1 cellular context compared by ENCODE assay signal in genomic region chr1:6603851-6604558, GRCh38.
TF ChIP-seq lines count a peak whose summit lies in the region.

No MANE protein-coding gene starts in this region.

TF ChIP-seq in HepG2, 621 proteins besides CTCF, POLR2A, EP300 and RAD21 (continued from another document and continues in another):
- TF ChIP-seq, protein P1, sequence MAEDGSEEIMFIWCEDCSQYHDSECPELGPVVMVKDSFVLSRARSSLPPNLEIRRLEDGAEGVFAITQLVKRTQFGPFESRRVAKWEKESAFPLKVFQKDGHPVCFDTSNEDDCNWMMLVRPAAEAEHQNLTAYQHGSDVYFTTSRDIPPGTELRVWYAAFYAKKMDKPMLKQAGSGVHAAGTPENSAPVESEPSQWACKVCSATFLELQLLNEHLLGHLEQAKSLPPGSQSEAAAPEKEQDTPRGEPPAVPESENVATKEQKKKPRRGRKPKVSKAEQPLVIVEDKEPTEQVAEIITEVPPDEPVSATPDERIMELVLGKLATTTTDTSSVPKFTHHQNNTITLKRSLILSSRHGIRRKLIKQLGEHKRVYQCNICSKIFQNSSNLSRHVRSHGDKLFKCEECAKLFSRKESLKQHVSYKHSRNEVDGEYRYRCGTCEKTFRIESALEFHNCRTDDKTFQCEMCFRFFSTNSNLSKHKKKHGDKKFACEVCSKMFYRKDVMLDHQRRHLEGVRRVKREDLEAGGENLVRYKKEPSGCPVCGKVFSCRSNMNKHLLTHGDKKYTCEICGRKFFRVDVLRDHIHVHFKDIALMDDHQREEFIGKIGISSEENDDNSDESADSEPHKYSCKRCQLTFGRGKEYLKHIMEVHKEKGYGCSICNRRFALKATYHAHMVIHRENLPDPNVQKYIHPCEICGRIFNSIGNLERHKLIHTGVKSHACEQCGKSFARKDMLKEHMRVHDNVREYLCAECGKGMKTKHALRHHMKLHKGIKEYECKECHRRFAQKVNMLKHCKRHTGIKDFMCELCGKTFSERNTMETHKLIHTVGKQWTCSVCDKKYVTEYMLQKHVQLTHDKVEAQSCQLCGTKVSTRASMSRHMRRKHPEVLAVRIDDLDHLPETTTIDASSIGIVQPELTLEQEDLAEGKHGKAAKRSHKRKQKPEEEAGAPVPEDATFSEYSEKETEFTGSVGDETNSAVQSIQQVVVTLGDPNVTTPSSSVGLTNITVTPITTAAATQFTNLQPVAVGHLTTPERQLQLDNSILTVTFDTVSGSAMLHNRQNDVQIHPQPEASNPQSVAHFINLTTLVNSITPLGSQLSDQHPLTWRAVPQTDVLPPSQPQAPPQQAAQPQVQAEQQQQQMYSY (CRISPR knock-in tag; IDR thresholded peaks at IDR 0.05) = peak; percentile 71
- TF ChIP-seq ZNF83 (CRISPR knock-in tag; IDR thresholded peaks at IDR 0.05; ENCODE audit: borderline replicate concordance) = no peak
- TF ChIP-seq GLMP (CRISPR knock-in tag; IDR thresholded peaks at IDR 0.05; ENCODE audit: borderline replicate concordance) = no peak
- peak; percentile 23 for TF ChIP-seq MED8 (CRISPR knock-in tag; IDR thresholded peaks at IDR 0.05; ENCODE audit: insufficient replicate concordance)
- no peak for TF ChIP-seq THAP7 (CRISPR knock-in tag; IDR thresholded peaks at IDR 0.05)
- TF ChIP-seq TEF (CRISPR knock-in tag; IDR thresholded peaks at IDR 0.05) = peak; percentile 54; the same call in 1 of the 2 replicates
- TF ChIP-seq ADNP (CRISPR knock-in tag; IDR thresholded peaks at IDR 0.05) = no peak
- no peak for TF ChIP-seq SMARCC2 (IDR thresholded peaks at IDR 0.05)
- no peak for TF ChIP-seq ZNF672 (CRISPR knock-in tag; IDR thresholded peaks at IDR 0.05)
- 0 out of 2 replicates have a peak, but pooled peaks have one; percentile 67 for TF ChIP-seq SSRP1 (CRISPR knock-in tag; IDR thresholded peaks at IDR 0.05)
- TF ChIP-seq, protein P2, sequence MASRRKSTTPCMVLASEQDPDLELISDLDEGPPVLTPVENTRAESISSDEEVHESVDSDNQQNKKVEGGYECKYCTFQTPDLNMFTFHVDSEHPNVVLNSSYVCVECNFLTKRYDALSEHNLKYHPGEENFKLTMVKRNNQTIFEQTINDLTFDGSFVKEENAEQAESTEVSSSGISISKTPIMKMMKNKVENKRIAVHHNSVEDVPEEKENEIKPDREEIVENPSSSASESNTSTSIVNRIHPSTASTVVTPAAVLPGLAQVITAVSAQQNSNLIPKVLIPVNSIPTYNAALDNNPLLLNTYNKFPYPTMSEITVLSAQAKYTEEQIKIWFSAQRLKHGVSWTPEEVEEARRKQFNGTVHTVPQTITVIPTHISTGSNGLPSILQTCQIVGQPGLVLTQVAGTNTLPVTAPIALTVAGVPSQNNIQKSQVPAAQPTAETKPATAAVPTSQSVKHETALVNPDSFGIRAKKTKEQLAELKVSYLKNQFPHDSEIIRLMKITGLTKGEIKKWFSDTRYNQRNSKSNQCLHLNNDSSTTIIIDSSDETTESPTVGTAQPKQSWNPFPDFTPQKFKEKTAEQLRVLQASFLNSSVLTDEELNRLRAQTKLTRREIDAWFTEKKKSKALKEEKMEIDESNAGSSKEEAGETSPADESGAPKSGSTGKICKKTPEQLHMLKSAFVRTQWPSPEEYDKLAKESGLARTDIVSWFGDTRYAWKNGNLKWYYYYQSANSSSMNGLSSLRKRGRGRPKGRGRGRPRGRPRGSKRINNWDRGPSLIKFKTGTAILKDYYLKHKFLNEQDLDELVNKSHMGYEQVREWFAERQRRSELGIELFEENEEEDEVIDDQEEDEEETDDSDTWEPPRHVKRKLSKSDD (CRISPR knock-in tag; IDR thresholded peaks at IDR 0.05; ENCODE audit: low read depth) = no peak
- TF ChIP-seq ZNF260 (CRISPR knock-in tag; IDR thresholded peaks at IDR 0.05; ENCODE audit: borderline replicate concordance, low read depth) = no peak
- 0 out of 2 replicates have a peak, but pooled peaks have one; percentile 47 for TF ChIP-seq ZNF354B (CRISPR knock-in tag; IDR thresholded peaks at IDR 0.05)
- peak; percentile 77; the same call in 1 of the 2 replicates for TF ChIP-seq ZNF124 (CRISPR knock-in tag; IDR thresholded peaks at IDR 0.05)
- TF ChIP-seq ZNF138 (CRISPR knock-in tag; IDR thresholded peaks at IDR 0.05; ENCODE audit: low read depth) = no peak
- TF ChIP-seq ZNF225 (CRISPR knock-in tag; IDR thresholded peaks at IDR 0.05) = no peak
- TF ChIP-seq ZNF777 (CRISPR knock-in tag; IDR thresholded peaks at IDR 0.05) = peak; percentile 54; the same call in 1 of the 2 replicates
- no peak for TF ChIP-seq THYN1 (CRISPR knock-in tag; IDR thresholded peaks at IDR 0.05; ENCODE audit: borderline replicate concordance, low read depth)
- TF ChIP-seq, protein P3, sequence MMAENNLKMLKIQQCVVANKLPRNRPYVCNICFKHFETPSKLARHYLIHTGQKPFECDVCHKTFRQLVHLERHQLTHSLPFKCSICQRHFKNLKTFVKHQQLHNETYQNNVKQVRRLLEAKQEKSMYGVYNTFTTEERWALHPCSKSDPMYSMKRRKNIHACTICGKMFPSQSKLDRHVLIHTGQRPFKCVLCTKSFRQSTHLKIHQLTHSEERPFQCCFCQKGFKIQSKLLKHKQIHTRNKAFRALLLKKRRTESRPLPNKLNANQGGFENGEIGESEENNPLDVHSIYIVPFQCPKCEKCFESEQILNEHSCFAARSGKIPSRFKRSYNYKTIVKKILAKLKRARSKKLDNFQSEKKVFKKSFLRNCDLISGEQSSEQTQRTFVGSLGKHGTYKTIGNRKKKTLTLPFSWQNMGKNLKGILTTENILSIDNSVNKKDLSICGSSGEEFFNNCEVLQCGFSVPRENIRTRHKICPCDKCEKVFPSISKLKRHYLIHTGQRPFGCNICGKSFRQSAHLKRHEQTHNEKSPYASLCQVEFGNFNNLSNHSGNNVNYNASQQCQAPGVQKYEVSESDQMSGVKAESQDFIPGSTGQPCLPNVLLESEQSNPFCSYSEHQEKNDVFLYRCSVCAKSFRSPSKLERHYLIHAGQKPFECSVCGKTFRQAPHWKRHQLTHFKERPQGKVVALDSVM (CRISPR knock-in tag; IDR thresholded peaks at IDR 0.05) = 0 out of 2 replicates have a peak, but pooled peaks have one; percentile 25
- no peak for TF ChIP-seq ZNF382 (CRISPR knock-in tag; IDR thresholded peaks at IDR 0.05; ENCODE audit: borderline replicate concordance)
- no peak for TF ChIP-seq CREBL2 (CRISPR knock-in tag; IDR thresholded peaks at IDR 0.05; ENCODE audit: borderline replicate concordance)
- no peak for TF ChIP-seq NCOA1 (CRISPR knock-in tag; IDR thresholded peaks at IDR 0.05)
- TF ChIP-seq SMAD1 (CRISPR knock-in tag; IDR thresholded peaks at IDR 0.05; ENCODE audit: borderline replicate concordance, low read depth) = no peak
- TF ChIP-seq KAT8 (CRISPR knock-in tag; IDR thresholded peaks at IDR 0.05) = peak; percentile 76
- no peak for TF ChIP-seq HOXA7 (CRISPR knock-in tag; IDR thresholded peaks at IDR 0.05)
- no peak for TF ChIP-seq ZNF598 (CRISPR knock-in tag; IDR thresholded peaks at IDR 0.05; ENCODE audit: borderline replicate concordance)
- no peak; the same call in 1 of the 2 replicates for TF ChIP-seq NKX3-1 (CRISPR knock-in tag; IDR thresholded peaks at IDR 0.05)
- TF ChIP-seq ZNF775 (CRISPR knock-in tag; IDR thresholded peaks at IDR 0.05; ENCODE audit: borderline replicate concordance) = no peak
- peak; percentile 78; the same call in 1 of the 2 replicates for TF ChIP-seq YEATS2 (CRISPR knock-in tag; IDR thresholded peaks at IDR 0.05; ENCODE audit: borderline replicate concordance)
- no peak for TF ChIP-seq ZNF660 (CRISPR knock-in tag; IDR thresholded peaks at IDR 0.05; ENCODE audit: borderline replicate concordance, low read depth)
- TF ChIP-seq ATAD3A (CRISPR knock-in tag; IDR thresholded peaks at IDR 0.05) = no peak
- TF ChIP-seq ZNF510 (CRISPR knock-in tag; IDR thresholded peaks at IDR 0.05; ENCODE audit: low read depth) = no peak
- TF ChIP-seq CHD4 (IDR thresholded peaks at IDR 0.05; ENCODE audit: borderline replicate concordance, low read length) = no peak
- TF ChIP-seq ARNT2 (CRISPR knock-in tag; IDR thresholded peaks at IDR 0.05; ENCODE audit: low read depth) = peak; percentile 65; the same call in 1 of the 2 replicates
- no peak for TF ChIP-seq ZSCAN20 (CRISPR knock-in tag; IDR thresholded peaks at IDR 0.05; ENCODE audit: borderline replicate concordance)
- TF ChIP-seq TRAFD1 (CRISPR knock-in tag; IDR thresholded peaks at IDR 0.05; ENCODE audit: borderline replicate concordance) = no peak
- TF ChIP-seq GATAD1 (CRISPR knock-in tag; IDR thresholded peaks at IDR 0.05) = peak; percentile 67
- peak; percentile 78 for TF ChIP-seq ZNF430 (CRISPR knock-in tag; IDR thresholded peaks at IDR 0.05)
- peak; percentile 95 for TF ChIP-seq CEBPB (IDR thresholded peaks at IDR 0.05; ENCODE audit: borderline replicate concordance, low read depth, low read length)
- TF ChIP-seq, protein P4, sequence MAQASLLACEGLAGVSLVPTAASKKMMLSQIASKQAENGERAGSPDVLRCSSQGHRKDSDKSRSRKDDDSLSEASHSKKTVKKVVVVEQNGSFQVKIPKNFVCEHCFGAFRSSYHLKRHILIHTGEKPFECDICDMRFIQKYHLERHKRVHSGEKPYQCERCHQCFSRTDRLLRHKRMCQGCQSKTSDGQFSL (CRISPR knock-in tag; IDR thresholded peaks at IDR 0.05) = no peak
- peak; percentile 12 for TF ChIP-seq AGO2 (optimal IDR thresholded peaks at IDR 0.05; ENCODE audit: low read depth, low read length)
- TF ChIP-seq TSC22D2 (CRISPR knock-in tag; IDR thresholded peaks at IDR 0.05; ENCODE audit: borderline replicate concordance) = no peak
- TF ChIP-seq, protein P5, sequence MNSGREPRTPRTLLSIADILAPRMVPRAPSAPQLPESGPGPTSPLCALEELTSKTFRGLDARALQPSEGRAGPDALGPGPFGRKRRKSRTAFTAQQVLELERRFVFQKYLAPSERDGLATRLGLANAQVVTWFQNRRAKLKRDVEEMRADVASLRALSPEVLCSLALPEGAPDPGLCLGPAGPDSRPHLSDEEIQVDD (CRISPR knock-in tag; IDR thresholded peaks at IDR 0.05; ENCODE audit: borderline replicate concordance) = no peak
- TF ChIP-seq, protein P6, sequence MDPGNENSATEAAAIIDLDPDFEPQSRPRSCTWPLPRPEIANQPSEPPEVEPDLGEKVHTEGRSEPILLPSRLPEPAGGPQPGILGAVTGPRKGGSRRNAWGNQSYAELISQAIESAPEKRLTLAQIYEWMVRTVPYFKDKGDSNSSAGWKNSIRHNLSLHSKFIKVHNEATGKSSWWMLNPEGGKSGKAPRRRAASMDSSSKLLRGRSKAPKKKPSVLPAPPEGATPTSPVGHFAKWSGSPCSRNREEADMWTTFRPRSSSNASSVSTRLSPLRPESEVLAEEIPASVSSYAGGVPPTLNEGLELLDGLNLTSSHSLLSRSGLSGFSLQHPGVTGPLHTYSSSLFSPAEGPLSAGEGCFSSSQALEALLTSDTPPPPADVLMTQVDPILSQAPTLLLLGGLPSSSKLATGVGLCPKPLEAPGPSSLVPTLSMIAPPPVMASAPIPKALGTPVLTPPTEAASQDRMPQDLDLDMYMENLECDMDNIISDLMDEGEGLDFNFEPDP (CRISPR knock-in tag; conservative IDR thresholded peaks at IDR 0.05) = no peak
- no peak for TF ChIP-seq ZNF558 (CRISPR knock-in tag; IDR thresholded peaks at IDR 0.05; ENCODE audit: borderline replicate concordance)
- TF ChIP-seq NR2F1 (CRISPR knock-in tag; IDR thresholded peaks at IDR 0.05) = 0 out of 4 replicates have a peak, but pooled peaks of 1 of the 2 experiments have one; percentile 25
- no peak for TF ChIP-seq MAF1 (CRISPR knock-in tag; IDR thresholded peaks at IDR 0.05; ENCODE audit: borderline replicate concordance)
- TF ChIP-seq ZNF34 (CRISPR knock-in tag; IDR thresholded peaks at IDR 0.05; ENCODE audit: borderline replicate concordance) = no peak
- no peak for TF ChIP-seq ZNF101 (CRISPR knock-in tag; IDR thresholded peaks at IDR 0.05; ENCODE audit: borderline replicate concordance, low read depth)
- TF ChIP-seq ZNF256 (CRISPR knock-in tag; conservative IDR thresholded peaks at IDR 0.05) = no peak
- TF ChIP-seq, protein P7, sequence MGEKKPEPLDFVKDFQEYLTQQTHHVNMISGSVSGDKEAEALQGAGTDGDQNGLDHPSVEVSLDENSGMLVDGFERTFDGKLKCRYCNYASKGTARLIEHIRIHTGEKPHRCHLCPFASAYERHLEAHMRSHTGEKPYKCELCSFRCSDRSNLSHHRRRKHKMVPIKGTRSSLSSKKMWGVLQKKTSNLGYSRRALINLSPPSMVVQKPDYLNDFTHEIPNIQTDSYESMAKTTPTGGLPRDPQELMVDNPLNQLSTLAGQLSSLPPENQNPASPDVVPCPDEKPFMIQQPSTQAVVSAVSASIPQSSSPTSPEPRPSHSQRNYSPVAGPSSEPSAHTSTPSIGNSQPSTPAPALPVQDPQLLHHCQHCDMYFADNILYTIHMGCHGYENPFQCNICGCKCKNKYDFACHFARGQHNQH (CRISPR knock-in tag; IDR thresholded peaks at IDR 0.05) = peak; percentile 80
- no peak for TF ChIP-seq ZFP36 (IDR thresholded peaks at IDR 0.05; ENCODE audit: borderline replicate concordance, low read depth, low read length, partially characterized antibody)
